17 cellular contexts compared by ENCODE assay signal in the genomic region with DNA sequence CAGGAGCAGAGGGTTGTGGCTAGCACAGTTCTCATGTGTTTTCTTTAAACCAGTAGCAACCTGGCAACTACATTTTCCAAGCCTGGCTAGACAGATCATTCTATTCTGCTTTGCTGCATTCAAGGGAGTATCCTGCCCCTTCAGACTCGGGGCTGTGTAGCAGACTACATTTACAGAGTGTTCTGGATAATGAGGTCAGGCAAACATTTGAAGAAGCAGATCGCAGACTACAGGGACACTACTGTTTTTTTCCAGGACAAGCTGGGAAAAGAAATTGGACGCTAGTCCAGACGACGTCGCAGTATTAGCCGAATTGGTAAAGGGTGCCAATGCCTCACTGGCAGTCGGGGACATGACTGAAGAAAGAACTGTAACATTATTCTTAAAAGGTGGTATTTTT.
DNase-seq lines count a peak whose midpoint lies in the region; ATAC-seq and TF ChIP-seq lines count a peak whose summit lies in the region.
"Had no signal": no experiment of that assay in that cellular context is flagged by ENCODE, and none has a peak within 500 bp of the region (broad histone marks: within the 10 kb centered on the region; RNA-seq: fewer than 3 reads in every experiment).

No MANE protein-coding gene starts in this region.

- H3K36me3 ChIP-seq in ascending aorta (no peaks in the 10 kb centered on the region), endocrine pancreas (ENCODE audit: control insufficient read depth, insufficient read depth, low read length) (no peaks in the 10 kb centered on the region), tibial artery (no peaks in the 10 kb centered on the region), brain microvascular endothelial cell (replicated peaks) (no peaks in the 10 kb centered on the region)
- H3K36me3 ChIP-seq: SJSA1 had no signal

- H3K4me1 ChIP-seq in ascending aorta: peaks cover 0 to 20% of the 10 kb centered on the region in 2 donors
- peaks cover 3% of the 10 kb centered on the region for H3K4me1 ChIP-seq in endocrine pancreas (ENCODE audit: control insufficient read depth, insufficient read depth, low read length)
- peaks cover 0 to 51% (median 17%) of the 10 kb centered on the region in 4 donors for H3K4me1 ChIP-seq in tibial artery
- H3K4me1 ChIP-seq: Caco-2 had no signal

- H3K27ac ChIP-seq in ascending aorta (peak overlapping the region; percentile 51 to 75), tibial artery (peak overlapping the region; percentile 68 to 71), brain microvascular endothelial cell (no peak overlapping the region)
- H3K27ac ChIP-seq: PC-9, SJSA1 had no signal

- DNase-seq in ascending aorta (ENCODE audit: low spot score in 2 of 2) (no peak), midbrain (lab: John Stamatoyannopoulos, UW) (peak; percentile 49), tibial artery (no peak), NCI-H1105 treated with DMSO at 0.1 percent for 48 hours (lab: John Stamatoyannopoulos, UW) (no peak), brain microvascular endothelial cell (no peak)
- DNase-seq: Caco-2; CD4-positive, CD25-positive, alpha-beta regulatory T cell; DMS153; HCEC 1CT; NCI-H1048; NCI-H1694; NCI-H510A treated with DMSO at 0.1 percent for 48 hours; NCI-H82; PC-9 had no signal

- no peak for ATAC-seq in HG02759 (IDR thresholded peaks at IDR 0.05; ENCODE audit: unreplicated experiment)

- no peaks in the 10 kb centered on the region for H3K9me3 ChIP-seq in ascending aorta
- H3K9me3 ChIP-seq in endocrine pancreas (ENCODE audit: control insufficient read depth, low read length): no peaks in the 10 kb centered on the region
- no peaks in the 10 kb centered on the region for H3K9me3 ChIP-seq in tibial artery
- H3K9me3 ChIP-seq: Caco-2, SJSA1 had no signal

- intact Hi-C loops in ascending aorta (cut with DNase I): no loop called here
- intact Hi-C loops in tibial artery (cut with DNase I; ENCODE audit: low total_unique reads): no loop called here

- in situ Hi-C loops in brain microvascular endothelial cell (cut with HindIII; ENCODE audit: low pct_ligation_motif_present, low sequenced_read_pairs): no loop called here

- H3K4me3 ChIP-seq in ascending aorta (peak overlapping the region in 1 of 2 donors; percentile 47), endocrine pancreas (ENCODE audit: control insufficient read depth, insufficient read depth, low read length) (peak overlapping the region; percentile 50), tibial artery (peak overlapping the region; percentile 12 to 16), brain microvascular endothelial cell (ENCODE audit: low read depth, low read length) (no peak overlapping the region)
- H3K4me3 ChIP-seq: PC-9, SJSA1 had no signal

- H3K9ac ChIP-seq in endocrine pancreas (ENCODE audit: control insufficient read depth, insufficient read depth, low read length): peak overlapping the region; percentile 17

- no peaks in the 10 kb centered on the region for H3K27me3 ChIP-seq in ascending aorta
- H3K27me3 ChIP-seq in endocrine pancreas (ENCODE audit: control insufficient read depth, insufficient read depth, low read length): no peaks in the 10 kb centered on the region
- H3K27me3 ChIP-seq in tibial artery: no peaks in the 10 kb centered on the region
- no peaks in the 10 kb centered on the region for H3K27me3 ChIP-seq in brain microvascular endothelial cell (replicated peaks)
- H3K27me3 ChIP-seq: SJSA1 had no signal

- TF ChIP-seq CTCF in ascending aorta (IDR thresholded peaks at IDR 0.05) (no peak), tibial artery (IDR thresholded peaks at IDR 0.05) (no peak), brain microvascular endothelial cell (IDR thresholded peaks at IDR 0.05; ENCODE audit: low read depth, low read length, missing control alignments) (no peak)
